11 cellular contexts compared by ENCODE assay signal in genomic region chr20:50286174-50286511, GRCh38.
DNase-seq lines count a peak whose midpoint lies in the region; ATAC-seq and TF ChIP-seq lines count a peak whose summit lies in the region.
"Had no signal": no experiment of that assay in that cellular context is flagged by ENCODE, and none has a peak within 500 bp of the region (broad histone marks: within the 10 kb centered on the region; RNA-seq: fewer than 3 reads in every experiment).

No MANE protein-coding gene starts in this region.

- 62 to 78% (median 67%) methylated on average over 9 of the region's 9 CpGs for WGBS in heart left ventricle, 4 donors
- 89% methylated on average over 6 to 7 of the region's 9 CpGs for WGBS in mesodermal cell (ENCODE audit: insufficient coverage in 2 of 2), 2 experiments
- WGBS in aorta, 2 donors, result 82 to 86% methylated on average over 9 of the region's 9 CpGs

- no peak for TF ChIP-seq POLR2A in heart left ventricle (IDR thresholded peaks at IDR 0.05)

- DNase-seq in heart left ventricle (peak in 1 of 5 donors; percentile 19), cardiac septum (ENCODE audit: low spot score) (no peak), aorta (no peak), HuH-7.5 (ENCODE audit: low spot score) (no peak), NOMO-1 (lab: John Stamatoyannopoulos, UW; ENCODE audit: unreplicated experiment in 2 of 2) (no peak)
- no peak for DNase-seq in activated CD8-positive, alpha-beta memory T cell treated with anti-CD3 and anti-CD28 coated beads, Interleukin-2, amount 50 U/mL, for 4 hours
- DNase-seq: C1 segment of cervical spinal cord, NCI-H187 treated with DMSO at 0.1 percent for 48 hours had no signal

- TF ChIP-seq CTCF in heart left ventricle (IDR thresholded peaks at IDR 0.05) (no peak), VCaP (conservative IDR thresholded peaks at IDR 0.05) (no peak)

- ATAC-seq in heart left ventricle (peak in 1 of 4 donors; percentile 7), aorta (ENCODE audit: low FRiP score) (peak; percentile 40)

- no peaks in the 10 kb centered on the region for H3K36me3 ChIP-seq in heart left ventricle
- H3K36me3 ChIP-seq in mesodermal cell (ENCODE audit: control insufficient read depth, insufficient read depth, low read length), result no peaks in the 10 kb centered on the region
- H3K36me3 ChIP-seq in aorta (ENCODE audit: control insufficient read depth in 1 of 2, insufficient read depth in 2 of 2, low read length in 1 of 2), result no peaks in the 10 kb centered on the region

- H3K27me3 ChIP-seq in heart left ventricle, result no peaks in the 10 kb centered on the region
- H3K27me3 ChIP-seq in aorta (ENCODE audit: control insufficient read depth in 1 of 2, insufficient read depth in 2 of 2, low read length in 1 of 2), result no peaks in the 10 kb centered on the region
- H3K27me3 ChIP-seq: foreskin keratinocyte had no signal

- H3K4me3 ChIP-seq in heart left ventricle (peak overlapping the region in 6 of 12 donors; percentile 6 to 44 (median 24)), mesodermal cell (ENCODE audit: extremely low read depth, insufficient read depth, low read length, poor library complexity, severe bottlenecking) (no peak overlapping the region), aorta (ENCODE audit: low read length in 2 of 2) (no peak overlapping the region)

- H3K27ac ChIP-seq in heart left ventricle (peak overlapping the region; percentile 48 to 87 (median 78)), VCaP (peak overlapping the region; percentile 38; the same call in 1 of the 2 replicates), mesodermal cell (ENCODE audit: low read depth, low read length, severe bottlenecking) (peak overlapping the region; percentile 78), aorta (ENCODE audit: low read depth in 1 of 2, low read length in 2 of 2) (peak overlapping the region in 1 of 2 donors; percentile 58)
- H3K27ac ChIP-seq: foreskin keratinocyte had no signal

- intact Hi-C loops in heart left ventricle (cut with DNase I) (loop anchor here in 3 of 10 donors (2.0 to 10.0 kb wide), 3 partner anchors 19 to 169 kb away; partner anchors contain the start of gene CEBPB (in 1 of the 3)), cardiac septum (cut with DNase I) (no loop called here), aorta (cut with DNase I) (no loop called here)

- H3K9me3 ChIP-seq in heart left ventricle (no peaks in the 10 kb centered on the region), mesodermal cell (ENCODE audit: control insufficient read depth, low read length) (no peaks in the 10 kb centered on the region), aorta (ENCODE audit: control insufficient read depth, low read length) (no peaks in the 10 kb centered on the region)

- peaks cover 0 to 62% (median 22%) of the 10 kb centered on the region in 12 donors for H3K4me1 ChIP-seq in heart left ventricle
- H3K4me1 ChIP-seq in mesodermal cell (ENCODE audit: control insufficient read depth, insufficient read depth, low read length, poor library complexity, severe bottlenecking), result peaks cover 39% of the 10 kb centered on the region
- no peaks in the 10 kb centered on the region for H3K4me1 ChIP-seq in aorta (ENCODE audit: control insufficient read depth in 1 of 2, insufficient read depth in 2 of 2, low read length in 2 of 2)
